ENCODE assay signal across 21 cellular contexts in genomic region chr4:8512510-8512909, GRCh38.
"Had no signal": no experiment of that assay in that cellular context is flagged by ENCODE, and none has a peak within 500 bp of the region (broad histone marks: within the 10 kb centered on the region; RNA-seq: fewer than 3 reads in every experiment).

No MANE protein-coding gene starts in this region.

- H3K27me3 ChIP-seq: MG63 had no signal

- H3K36me3 ChIP-seq: MG63 had no signal

- H3K4me3 ChIP-seq: MG63 had no signal

- H3K4me2 ChIP-seq: SK-N-SH had no signal

- H3K9ac ChIP-seq: SK-N-SH had no signal

- DNase-seq: KBM-7, MG63, NCI-H1092, NCI-H1105 treated with DMSO at 0.1 percent for 48 hours, NCI-H1417 treated with DMSO at 0.1 percent for 48 hours, NCI-H146, NCI-H1694 treated with DMSO at 0.1 percent for 48 hours, NCI-H1930, NCI-H2081, NCI-H2107, NCI-H2227 treated with DMSO at 0.1 percent for 48 hours, NCI-H446, NCI-H510A, NCI-H524 treated with DMSO at 0.1 percent for 48 hours, NCI-H69, NCI-H774, Right ventricle myocardium superior, RPMI8226, SIG-M5, SK-N-SH, SW 1271 had no signal

- H3K9me3 ChIP-seq: MG63, SK-N-SH had no signal
